23 cellular contexts compared by ENCODE assay signal in genomic region chr9:113480612-113481011, GRCh38.
"Had no signal": no experiment of that assay in that cellular context is flagged by ENCODE, and none has a peak within 500 bp of the region (broad histone marks: within the 10 kb centered on the region; RNA-seq: fewer than 3 reads in every experiment).

No MANE protein-coding gene starts in this region.

- H3K4me3 Mint-ChIP-seq: activated CD8-positive, alpha-beta T cell treated with anti-CD3 and anti-CD28 coated beads, Interleukin-2, amount 10 ng/mL, durations not matched to agents 7 days and 5 days; activated T-cell treated with anti-CD3 and anti-CD28 coated beads, Interleukin-2, amount 50 U/mL, for 24 hours; activated T-helper 17 cell treated with anti-CD3 and anti-CD28 coated beads, Interleukin-2, amount 50 U/mL, for 72 hours; naive thymus-derived CD4-positive, alpha-beta T cell; stimulated activated naive CD8-positive, alpha-beta T cell treated with anti-CD3 and anti-CD28 coated beads, Interleukin-15, amount 100 ng/mL, for 72 hours; T-helper 2 cell treated with Interferon-gamma antibody and Interleukin-4, amounts not matched to agents 5 μg/mL and 100 μg/mL, for 36 hours had no signal

- DNase-seq: activated CD4-positive, alpha-beta T cell treated with anti-CD3 and anti-CD28 coated beads for 1 hour; activated CD4-positive, alpha-beta T cell treated with anti-CD3 and anti-CD28 coated beads, Interleukin-2, amount 50 U/mL, for 1 hour; activated CD8-positive, alpha-beta T cell treated with anti-CD3 and anti-CD28 coated beads, Interleukin-2, amount 10 ng/mL, durations not matched to agents 7 days and 5 days; activated T-cell treated with anti-CD3 and anti-CD28 coated beads, Interleukin-2, amount 50 U/mL, for 24 hours; amygdala; effector CD4-positive, alpha-beta T cell; foreskin keratinocyte; kidney; naive thymus-derived CD4-positive, alpha-beta T cell; psoas muscle; stimulated activated CD4-positive, alpha-beta T cell treated with anti-CD3 and anti-CD28 coated beads, Interleukin-12 subunit alpha, Interleukin-12 subunit beta, amount 100 ng/mL, for 4 hours; stimulated activated CD4-positive, alpha-beta T cell treated with anti-CD3 and anti-CD28 coated beads, Interleukin-1b, Interleukin-23, amount 100 ng/mL, for 48 hours; stimulated activated naive CD8-positive, alpha-beta T cell treated with anti-CD3 and anti-CD28 coated beads, Interleukin-15, amount 100 ng/mL, for 72 hours; trophoblast cell had no signal

- FAIRE-seq: kidney, pancreas had no signal

- H3K4me1 ChIP-seq: foreskin keratinocyte had no signal

- H3K36me3 ChIP-seq: cardiac muscle cell, neutrophil, pancreas, right atrium auricular region, suprapubic skin had no signal

- H3K27ac Mint-ChIP-seq: activated CD8-positive, alpha-beta T cell treated with anti-CD3 and anti-CD28 coated beads, Interleukin-2, amount 10 ng/mL, durations not matched to agents 7 days and 5 days; activated T-cell treated with anti-CD3 and anti-CD28 coated beads, Interleukin-2, amount 50 U/mL, for 24 hours; activated T-helper 17 cell treated with anti-CD3 and anti-CD28 coated beads, Interleukin-2, amount 50 U/mL, for 72 hours; stimulated activated naive CD8-positive, alpha-beta T cell treated with anti-CD3 and anti-CD28 coated beads, Interleukin-15, amount 100 ng/mL, for 72 hours; T-helper 2 cell treated with Interferon-gamma antibody and Interleukin-4, amounts not matched to agents 5 μg/mL and 100 μg/mL, for 36 hours had no signal

- H3K9me3 ChIP-seq: body of pancreas, neutrophil, pancreas, psoas muscle, right atrium auricular region, suprapubic skin had no signal

- H3K4me3 ChIP-seq: body of pancreas, cardiac muscle cell, pancreas, psoas muscle, right atrium auricular region, suprapubic skin had no signal

- ATAC-seq: activated CD8-positive, alpha-beta T cell treated with anti-CD3 and anti-CD28 coated beads, Interleukin-2, amount 10 ng/mL, durations not matched to agents 7 days and 5 days; activated T-helper 17 cell treated with anti-CD3 and anti-CD28 coated beads, Interleukin-2, amount 50 U/mL, for 72 hours; foreskin keratinocyte; naive thymus-derived CD4-positive, alpha-beta T cell; psoas muscle; SK-N-SH treated with all-trans-retinoic acid at 6 μM for 48 hours; stimulated activated naive CD8-positive, alpha-beta T cell treated with anti-CD3 and anti-CD28 coated beads, Interleukin-15, amount 100 ng/mL, for 72 hours had no signal

- H3K27ac ChIP-seq: cardiac muscle cell, foreskin keratinocyte, neutrophil, pancreas, psoas muscle, right atrium auricular region, suprapubic skin had no signal

- H3K27me3 ChIP-seq: body of pancreas, cardiac muscle cell, neutrophil, pancreas, right atrium auricular region, suprapubic skin had no signal

- H3K9me3 Mint-ChIP-seq: activated T-cell treated with anti-CD3 and anti-CD28 coated beads, Interleukin-2, amount 50 U/mL, for 24 hours; activated T-helper 17 cell treated with anti-CD3 and anti-CD28 coated beads, Interleukin-2, amount 50 U/mL, for 72 hours; naive thymus-derived CD4-positive, alpha-beta T cell; stimulated activated naive CD8-positive, alpha-beta T cell treated with anti-CD3 and anti-CD28 coated beads, Interleukin-15, amount 100 ng/mL, for 72 hours; T-helper 2 cell treated with Interferon-gamma antibody and Interleukin-4, amounts not matched to agents 5 μg/mL and 100 μg/mL, for 36 hours had no signal

- H3K27me3 Mint-ChIP-seq: activated T-cell treated with anti-CD3 and anti-CD28 coated beads, Interleukin-2, amount 50 U/mL, for 24 hours; activated T-helper 17 cell treated with anti-CD3 and anti-CD28 coated beads, Interleukin-2, amount 50 U/mL, for 72 hours had no signal
